Comparison of ENCODE assay signal across 16 cellular contexts in the genomic region with DNA sequence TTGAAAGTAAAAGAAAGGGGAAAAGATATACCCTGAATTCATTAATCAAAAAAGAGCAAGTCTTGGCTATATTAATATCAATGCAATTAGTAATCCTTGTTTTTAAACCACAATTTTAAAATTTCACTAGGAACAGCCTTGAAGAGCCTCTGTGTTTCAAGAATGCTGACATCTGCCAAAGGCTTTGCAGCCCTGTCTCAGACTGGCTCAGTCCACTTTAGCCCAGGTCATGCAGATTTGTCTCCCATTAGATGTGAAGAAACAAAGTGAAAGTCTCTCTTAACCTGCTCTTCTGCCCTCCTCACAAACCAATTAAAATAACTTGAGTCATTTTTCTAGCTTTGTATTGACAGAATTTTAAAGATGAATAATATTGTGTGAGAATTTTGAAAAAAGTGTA.
"Had no signal": no experiment of that assay in that cellular context is flagged by ENCODE, and none has a peak within 500 bp of the region (broad histone marks: within the 10 kb centered on the region; RNA-seq: fewer than 3 reads in every experiment).

No MANE protein-coding gene starts in this region.

- H3K4me3 ChIP-seq: adrenal gland, body of pancreas, gastroesophageal sphincter, prostate gland, right lobe of liver, upper lobe of right lung had no signal

- DNase-seq: activated CD4-positive, CD25-positive, alpha-beta regulatory T cell treated with anti-CD3 and anti-CD28 coated beads, Interleukin-2, amount 50 U/mL, for 72 hours; activated CD8-positive, alpha-beta T cell treated with anti-CD3 and anti-CD28 coated beads for 36 hours; activated naive CD4-positive, alpha-beta T cell treated with anti-CD3 and anti-CD28 coated beads, Interleukin-2, amount 50 U/mL, for 16 hours; body of pancreas; effector memory CD4-positive, alpha-beta T cell; midbrain; naive thymus-derived CD4-positive, alpha-beta T cell; nucleus accumbens; right lobe of liver; upper lobe of right lung had no signal

- H3K4me1 ChIP-seq: prostate gland, right lobe of liver had no signal

- H3K27me3 ChIP-seq: adrenal gland, body of pancreas, gastroesophageal sphincter, right lobe of liver, upper lobe of right lung had no signal

- H3K36me3 ChIP-seq: adrenal gland, gastroesophageal sphincter, prostate gland, right lobe of liver, upper lobe of right lung had no signal

- H3K27ac ChIP-seq: body of pancreas, gastroesophageal sphincter, prostate gland, right lobe of liver had no signal

- H3K27ac Mint-ChIP-seq: activated CD8-positive, alpha-beta T cell treated with anti-CD3 and anti-CD28 coated beads for 36 hours; activated T-helper 17 cell treated with anti-CD3 and anti-CD28 coated beads, Interleukin-2, amount 50 U/mL, for 72 hours; stimulated activated naive CD8-positive, alpha-beta T cell treated with anti-CD3 and anti-CD28 coated beads, Interleukin-15, Interleukin-2, amounts not matched to agents 100 ng/mL and 50 ng/mL, for 24 hours had no signal

- H3K4me3 Mint-ChIP-seq: activated CD8-positive, alpha-beta T cell treated with anti-CD3 and anti-CD28 coated beads for 36 hours; activated T-helper 17 cell treated with anti-CD3 and anti-CD28 coated beads, Interleukin-2, amount 50 U/mL, for 72 hours; central memory CD8-positive, alpha-beta T cell; stimulated activated naive CD8-positive, alpha-beta T cell treated with anti-CD3 and anti-CD28 coated beads, Interleukin-15, Interleukin-2, amounts not matched to agents 100 ng/mL and 50 ng/mL, for 24 hours had no signal

- H3K27me3 Mint-ChIP-seq: central memory CD8-positive, alpha-beta T cell had no signal

- H3K9me3 Mint-ChIP-seq: activated CD8-positive, alpha-beta T cell treated with anti-CD3 and anti-CD28 coated beads for 36 hours; activated T-helper 17 cell treated with anti-CD3 and anti-CD28 coated beads, Interleukin-2, amount 50 U/mL, for 72 hours; central memory CD8-positive, alpha-beta T cell; stimulated activated naive CD8-positive, alpha-beta T cell treated with anti-CD3 and anti-CD28 coated beads, Interleukin-15, Interleukin-2, amounts not matched to agents 100 ng/mL and 50 ng/mL, for 24 hours had no signal

- H3K4me1 Mint-ChIP-seq: central memory CD8-positive, alpha-beta T cell had no signal

- H3K9me3 ChIP-seq: adrenal gland, body of pancreas, gastroesophageal sphincter, prostate gland, right lobe of liver, upper lobe of right lung had no signal
